In genomic region chr9:66812367-66812766, GRCh38 we compare ENCODE assay signal across 8 cellular contexts.
DNase-seq lines count a peak whose midpoint lies in the region; ATAC-seq, FAIRE-seq and TF ChIP-seq lines count a peak whose summit lies in the region.
"Not testable (repeated sequence)": the region's sequence is repeated elsewhere in the genome, so short reads cannot be mapped to it uniquely, and the experiment has no call there.

No MANE protein-coding gene starts in this region.

- CTCF ChIA-PET in WTC11 (lab: Charles Lee); H1 (lab: Charles Lee; ENCODE audit: partially characterized antibody): not testable (repeated sequence)

- not testable (repeated sequence) for H2BK20ac ChIP-seq in H1 (ENCODE audit: low read length)

- not testable (repeated sequence) for H3K36me3 ChIP-seq in GM23338 (ENCODE audit: insufficient read depth); HUES48 (ENCODE audit: control insufficient read depth, insufficient read depth, low read length); H1 (ENCODE audit: control insufficient read depth in 2 of 4, insufficient read depth in 4 of 4, low read length in 3 of 4); iPS-20b (ENCODE audit: insufficient read depth, low read depth, low read length); neural progenitor cell

- not testable (repeated sequence) for H3F3A ChIP-seq in GM23338 (replicated peaks; ENCODE audit: low read depth)
- H3F3A ChIP-seq in neural progenitor cell (ENCODE audit: low read depth) = peaks cover 21% of the 10 kb centered on the region

- H2AFZ ChIP-seq in GM23338; H1 (ENCODE audit: low read length); neural progenitor cell (replicated peaks): not testable (repeated sequence)

- H2BK120ac ChIP-seq in H1 (replicated peaks; ENCODE audit: low read depth, low read length) = not testable (repeated sequence)

- H3K36me3 Mint-ChIP-seq in GM23338 (ENCODE audit: low read depth) = peaks cover 15% of the 10 kb centered on the region
- not testable (repeated sequence) for H3K36me3 Mint-ChIP-seq in WTC11; endothelial cell (ENCODE audit: low read depth, unreplicated experiment); neural progenitor cell; stimulated activated memory B cell treated with anti-CD40 and anti-IgM and Interleukin-4, amounts not matched to agents 10 μg/mL and 1 μg/mL and 100 μg/mL, for 72 hours

- not testable (repeated sequence) for H4K5ac ChIP-seq in H1 (ENCODE audit: insufficient read length, low read depth, low read length)

- H3K4me3 ChIP-seq in GM23338 (peak overlapping the region; percentile 40), neural progenitor cell (peak overlapping the region; percentile 35)
- H3K4me3 ChIP-seq in HUES48 (ENCODE audit: low read depth, low read length); H1 (ENCODE audit: extremely low read depth in 1 of 4, insufficient read depth in 2 of 4, low read depth in 3 of 4, low read length in 4 of 4); iPS-20b (ENCODE audit: low read length): not testable (repeated sequence)

- TF ChIP-seq EP300 in H1 (IDR thresholded peaks at IDR 0.05; ENCODE audit: borderline replicate concordance in 1 of 2, low read depth in 2 of 2, low read length in 2 of 2) = not testable (repeated sequence)

- peak overlapping the region; percentile 70 for H3K4me2 ChIP-seq in GM23338
- peak overlapping the region; percentile 34 to 57; a peak in 3 of 4 replicates for H3K4me2 ChIP-seq in H1 (ENCODE audit: insufficient read depth in 1 of 2, low read depth in 2 of 2, low read length in 2 of 2)
- peak overlapping the region; percentile 83 for H3K4me2 ChIP-seq in neural progenitor cell

- not testable (repeated sequence) for H2BK15ac ChIP-seq in H1 (ENCODE audit: low read length)

- H4K91ac ChIP-seq in H1 (replicated peaks; ENCODE audit: insufficient read length, low read length) = not testable (repeated sequence)

- not testable (repeated sequence) for H3K23me2 ChIP-seq in H1 (ENCODE audit: low read depth, low read length)

- H2BK12ac ChIP-seq in H1 (ENCODE audit: low read depth, low read length) = not testable (repeated sequence)

- H3K23ac ChIP-seq in H1 (ENCODE audit: insufficient read length) = not testable (repeated sequence)

- H2AK5ac ChIP-seq in H1 (ENCODE audit: low read depth, low read length) = not testable (repeated sequence)

- H3K27me3 ChIP-seq in GM23338 (ENCODE audit: insufficient read depth); HUES48 (ENCODE audit: control insufficient read depth, insufficient read depth, low read length); H1 (replicated peaks in 1 of 4; ENCODE audit: control insufficient read depth in 3 of 4, extremely low read depth in 1 of 4, insufficient read depth in 3 of 4, low read length in 3 of 4); iPS-20b (ENCODE audit: insufficient read depth, low read length); neural progenitor cell: not testable (repeated sequence)

- not testable (repeated sequence) for H3K56ac ChIP-seq in H1 (replicated peaks; ENCODE audit: insufficient read length, low read depth, low read length)

- H3K4me1 ChIP-seq in GM23338 (ENCODE audit: insufficient read depth); HUES48 (ENCODE audit: control insufficient read depth, insufficient read depth, low read length); H1 (replicated peaks in 1 of 4; ENCODE audit: control insufficient read depth in 3 of 4, insufficient read depth in 4 of 4, low read length in 3 of 4); iPS-20b (ENCODE audit: insufficient read depth, low read length): not testable (repeated sequence)
- peaks cover 22% of the 10 kb centered on the region for H3K4me1 ChIP-seq in neural progenitor cell

- H3K27me3 Mint-ChIP-seq in GM23338 (ENCODE audit: insufficient read depth, low read depth, poor library complexity); WTC11 (ENCODE audit: low read depth); endothelial cell (ENCODE audit: unreplicated experiment); neural progenitor cell (ENCODE audit: insufficient read depth, low read depth); stimulated activated memory B cell treated with anti-CD40 and anti-IgM and Interleukin-4, amounts not matched to agents 10 μg/mL and 1 μg/mL and 100 μg/mL, for 72 hours: not testable (repeated sequence)

- not testable (repeated sequence) for TF ChIP-seq POLR2A in H1 (IDR thresholded peaks at IDR 0.05; ENCODE audit: control extremely low read depth in 1 of 2, low read depth in 2 of 2, low read length in 2 of 2)

- H4K8ac ChIP-seq in H1 (ENCODE audit: extremely low read depth, insufficient read depth, low read length) = not testable (repeated sequence)

- not testable (repeated sequence) for H3K79me1 ChIP-seq in H1 (ENCODE audit: low read depth, low read length)

- H3K79me2 ChIP-seq in GM23338 (replicated peaks; ENCODE audit: insufficient read depth); H1 (ENCODE audit: control insufficient read depth in 1 of 2, insufficient read depth in 2 of 2, low read length in 2 of 2); neural progenitor cell (ENCODE audit: low read depth): not testable (repeated sequence)

- H3K9me3 Mint-ChIP-seq in GM23338 = peaks cover 16% of the 10 kb centered on the region
- not testable (repeated sequence) for H3K9me3 Mint-ChIP-seq in WTC11; endothelial cell (ENCODE audit: unreplicated experiment); stimulated activated memory B cell treated with anti-CD40 and anti-IgM and Interleukin-4, amounts not matched to agents 10 μg/mL and 1 μg/mL and 100 μg/mL, for 72 hours
- H3K9me3 Mint-ChIP-seq in neural progenitor cell = peaks cover 12% of the 10 kb centered on the region

- H3K27ac ChIP-seq in GM23338 (ENCODE audit: low read depth) (peak overlapping the region; percentile 100), HUES48 (ENCODE audit: low read depth, low read length) (peak overlapping the region; percentile 88), H1 (ENCODE audit: low read depth, low read length) (peak overlapping the region; percentile 77; the same call in 1 of the 2 replicates), neural progenitor cell (peak overlapping the region; percentile 95)
- H3K27ac ChIP-seq in iPS-20b (ENCODE audit: low read length) = not testable (repeated sequence)

- not testable (repeated sequence) for TF ChIP-seq CTCF in GM23338 (conservative IDR thresholded peaks at IDR 0.05; ENCODE audit: low read depth in 2 of 2); WTC11 (IDR thresholded peaks at IDR 0.05); H1 (IDR thresholded peaks at IDR 0.05; ENCODE audit: control extremely low read depth in 1 of 3, insufficient read depth in 1 of 3, low read depth in 1 of 3, low read length in 3 of 3); endothelial cell (IDR thresholded peaks at IDR 0.05; ENCODE audit: unreplicated experiment); neural progenitor cell (IDR thresholded peaks at IDR 0.05)

- not testable (repeated sequence) for H4K20me1 ChIP-seq in GM23338 (replicated peaks; ENCODE audit: insufficient read depth); H1 (replicated peaks in 1 of 2; ENCODE audit: control insufficient read depth in 1 of 2, insufficient read depth in 2 of 2, low read length in 2 of 2); neural progenitor cell (ENCODE audit: low read depth)

- H3K14ac ChIP-seq in H1 (ENCODE audit: insufficient read length) = not testable (repeated sequence)

- H2BK5ac ChIP-seq in H1 (ENCODE audit: low read depth, low read length) = not testable (repeated sequence)

- peak overlapping the region; percentile 96 for H3K27ac Mint-ChIP-seq in GM23338
- peak overlapping the region; percentile 93; the same call in 1 of the 2 replicates for H3K27ac Mint-ChIP-seq in WTC11
- H3K27ac Mint-ChIP-seq in endothelial cell (ENCODE audit: unreplicated experiment) = peak overlapping the region; percentile 86
- H3K27ac Mint-ChIP-seq in neural progenitor cell = peak overlapping the region; percentile 97
- H3K27ac Mint-ChIP-seq in stimulated activated memory B cell treated with anti-CD40 and anti-IgM and Interleukin-4, amounts not matched to agents 10 μg/mL and 1 μg/mL and 100 μg/mL, for 72 hours = not testable (repeated sequence)

- not testable (repeated sequence) for H3K9me3 ChIP-seq in HUES48 (ENCODE audit: control insufficient read depth, insufficient read depth, low read length); H1 (ENCODE audit: insufficient read depth in 2 of 2, low read depth in 1 of 2, low read length in 1 of 2); iPS-20b (ENCODE audit: insufficient read depth, low read depth, low read length); neural progenitor cell (ENCODE audit: low read depth)

- POLR2A ChIA-PET in WTC11 (lab: Charles Lee); H1 (lab: Charles Lee; ENCODE audit: partially characterized antibody): not testable (repeated sequence)

- not testable (repeated sequence) for H3K18ac ChIP-seq in H1 (ENCODE audit: extremely low read depth, low read length)

- ATAC-seq in GM23338 (peak; percentile 85), WTC11 (peak; percentile 75)
- peak; percentile 52 for ATAC-seq in stimulated activated memory B cell treated with anti-CD40 and anti-IgM and Interleukin-4, amounts not matched to agents 10 μg/mL and 1 μg/mL and 100 μg/mL, for 72 hours

- not testable (repeated sequence) for DNase-seq in GM23338 (ENCODE audit: low spot score); WTC11 (ENCODE audit: low spot score); H1 (ENCODE audit: low read depth in 1 of 2, low spot score in 2 of 2); endothelial cell (ENCODE audit: low spot score); neural progenitor cell (ENCODE audit: low spot score)

- no CpG with 5 or more reads among the region's 1 CpG for WGBS in H1 (ENCODE audit: extremely low coverage in 1 of 2, insufficient coverage in 1 of 2, insufficient read length in 1 of 2, insufficient replicate concordance in 2 of 2, low coverage in 1 of 2, low lambda C conversion rate in 2 of 2, missing lambda C conversion rate in 1 of 2), 2 experiments

- not testable (repeated sequence) for TF ChIP-seq RAD21 in H1 (IDR thresholded peaks at IDR 0.05 in 1 of 2, conservative IDR thresholded peaks at IDR 0.05 in 1 of 2; ENCODE audit: low read depth in 2 of 2, low read length in 2 of 2)

- not testable (repeated sequence) for H3K4me1 Mint-ChIP-seq in GM23338; endothelial cell (ENCODE audit: unreplicated experiment); stimulated activated memory B cell treated with anti-CD40 and anti-IgM and Interleukin-4, amounts not matched to agents 10 μg/mL and 1 μg/mL and 100 μg/mL, for 72 hours
- H3K4me1 Mint-ChIP-seq in WTC11 (peaks cover 11% of the 10 kb centered on the region), neural progenitor cell (peaks cover 15% of the 10 kb centered on the region)

- not testable (repeated sequence) for H3K9ac ChIP-seq in HUES48 (ENCODE audit: low read depth, low read length); H1 (replicated peaks in 1 of 4; ENCODE audit: extremely low read depth in 1 of 4, low read depth in 3 of 4, low read length in 3 of 4); neural progenitor cell
- H3K9ac ChIP-seq in iPS-20b (ENCODE audit: low read depth, low read length) = peak overlapping the region; percentile 76; the same call in 1 of the 2 replicates

- FAIRE-seq in H1 (lab: Jason Lieb, UNC) = not testable (repeated sequence)

- not testable (repeated sequence) for H3K9me2 ChIP-seq in GM23338 (ENCODE audit: insufficient read depth)

- peak overlapping the region; percentile 42; the same call in 2 of the 3 replicates for H3K4me3 Mint-ChIP-seq in GM23338
- peak overlapping the region; percentile 36; the same call in 1 of the 2 replicates for H3K4me3 Mint-ChIP-seq in WTC11
- H3K4me3 Mint-ChIP-seq in endothelial cell (ENCODE audit: unreplicated experiment); neural progenitor cell; stimulated activated memory B cell treated with anti-CD40 and anti-IgM and Interleukin-4, amounts not matched to agents 10 μg/mL and 1 μg/mL and 100 μg/mL, for 72 hours: not testable (repeated sequence)

- not testable (repeated sequence) for H3K4ac ChIP-seq in H1 (replicated peaks; ENCODE audit: insufficient read length, low read depth, low read length)
